1 cellular context compared by ENCODE assay signal in the genomic region with DNA sequence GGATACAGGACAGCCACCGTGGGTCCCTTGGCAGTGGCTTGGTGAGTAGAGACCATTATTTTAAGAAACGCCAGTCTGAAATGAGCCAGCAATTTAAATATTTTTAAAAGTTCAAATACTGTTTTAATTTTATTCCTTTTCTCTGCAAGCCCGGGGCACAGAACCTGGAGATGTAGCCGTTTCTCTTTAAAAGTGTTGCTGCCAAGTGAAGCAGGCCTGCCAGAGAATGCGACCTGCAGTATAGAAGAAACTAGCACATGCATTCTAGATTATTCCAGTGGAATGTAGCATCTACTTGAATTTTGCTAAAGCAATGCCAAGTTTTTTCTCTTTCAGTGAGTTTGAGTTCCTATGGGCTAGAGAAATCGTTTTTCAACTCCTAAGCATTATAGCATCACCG.
TF ChIP-seq lines count a peak whose summit lies in the region.

No MANE protein-coding gene starts in this region.

TF ChIP-seq in H1, 55 proteins besides CTCF, POLR2A, EP300 and RAD21 (continued from another document):
- TF ChIP-seq RNF2 (IDR thresholded peaks at IDR 0.05; ENCODE audit: borderline replicate concordance, low read depth, low read length, missing control alignments, poor library complexity, severe bottlenecking) (no peak), BRCA1 (IDR thresholded peaks at IDR 0.05; ENCODE audit: low read depth, low read length) (no peak), CREB1 (IDR thresholded peaks at IDR 0.05) (no peak), HDAC2 (IDR thresholded peaks at IDR 0.05; ENCODE audit: borderline replicate concordance in 1 of 2, low read depth in 2 of 2, low read length in 2 of 2) (no peak), ATF2 (IDR thresholded peaks at IDR 0.05; ENCODE audit: low read length) (no peak), BCL11A (IDR thresholded peaks at IDR 0.05; ENCODE audit: low read depth in 2 of 2, low read length in 2 of 2) (no peak), TAF7 (optimal IDR thresholded peaks at IDR 0.05; ENCODE audit: borderline replicate concordance, low read depth, low read length) (no peak), CTBP2 (IDR thresholded peaks at IDR 0.05; ENCODE audit: borderline replicate concordance, insufficient read depth, insufficient read length, low read length) (no peak)
TF ChIP-seq in H1: peak in this region for 0.
